12 cellular contexts compared by ENCODE assay signal in genomic region chr19:3194063-3194702, GRCh38. TPM values are rescaled to one million over a fixed set of nuclear protein-coding genes. Genes with fewer than 3 reads are reported as not detected.
A peak's percentile ranks its signal among the peaks of the same experiment; 100 is the strongest.
DNase-seq lines count a peak whose midpoint lies in the region; ATAC-seq and TF ChIP-seq lines count a peak whose summit lies in the region.
"Had no signal": no experiment of that assay in that cellular context is flagged by ENCODE, and none has a peak within 500 bp of the region (broad histone marks: within the 10 kb centered on the region; RNA-seq: fewer than 3 reads in every experiment).

No MANE protein-coding gene starts in this region.

- no peaks in the 10 kb centered on the region for H3K9me3 Mint-ChIP-seq in dendritic cell treated with granulocyte-macrophage colony-stimulating factor and Interleukin-4, amounts not matched to agents 40 ng/mL and 50 ng/mL, for 4 days

- no peak overlapping the region for H2AFZ ChIP-seq in PC-3 (ENCODE audit: low read length)

- H3K36me3 ChIP-seq in HEK293 (ENCODE audit: control insufficient read depth in 2 of 2, insufficient read depth in 1 of 2, low read length in 2 of 2) (peaks cover 0 to 57% of the 10 kb centered on the region in 2 experiments; a peak in 2 of 3 replicates), PC-3 (ENCODE audit: low read depth, low read length) (peaks cover 2% of the 10 kb centered on the region; the same call in 1 of the 2 replicates)

- no peak for ATAC-seq in PC-3

- intact Hi-C loops in PC-3 (cut with micrococcal nuclease), result no loop called here
- intact Hi-C loops in dendritic cell treated with granulocyte-macrophage colony-stimulating factor and Interleukin-4, amounts not matched to agents 40 ng/mL and 50 ng/mL, for 4 days (cut with micrococcal nuclease), result no loop called here

- H3K27ac Mint-ChIP-seq in dendritic cell treated with granulocyte-macrophage colony-stimulating factor and Interleukin-4, amounts not matched to agents 40 ng/mL and 50 ng/mL, for 4 days, result peak overlapping the region; percentile 63
- H3K27ac Mint-ChIP-seq: B cell had no signal

- peaks cover 87% of the 10 kb centered on the region for H3K36me3 Mint-ChIP-seq in dendritic cell treated with granulocyte-macrophage colony-stimulating factor and Interleukin-4, amounts not matched to agents 40 ng/mL and 50 ng/mL, for 4 days (ENCODE audit: low read depth)

- POLR2A ChIA-PET in HEK293 (lab: Yijun Ruan, JAX) (no interaction called here), PC-3 (lab: Charles Lee; ENCODE audit: unreplicated experiment) (no interaction called here)

- H3K9me3 ChIP-seq in HEK293 (ENCODE audit: control insufficient read depth, insufficient read depth, low read depth, low read length), result no peaks in the 10 kb centered on the region
- H3K9me3 ChIP-seq in PC-3 (ENCODE audit: low read length), result no peaks in the 10 kb centered on the region
- H3K9me3 ChIP-seq: Peyer's patch had no signal

- TSS peak; percentile 15 for BruUV-seq in PC-3 (replicated peaks; lab: Mats Ljungman, UMichigan)

- DNase-seq in PC-3 (no peak), caudate nucleus (lab: John Stamatoyannopoulos, UW) (no peak), T-helper 1 cell (no peak), T1000 (lab: John Stamatoyannopoulos, UW) (no peak)
- DNase-seq: EL, NCI-H187 treated with DMSO at 0.1 percent for 48 hours, NCI-H446, Peyer's patch, SHP77 had no signal

- CTCF ChIA-PET in HEK293 (lab: Yijun Ruan, JAX) (interaction anchor here (0.6 to 0.7 kb wide), 2 partner anchors 121 to 1434 kb away, joined by 3 read pairs; no protein-coding TSS in a partner anchor), PC-3 (lab: Charles Lee) (no interaction called here)

- peaks cover 40% of the 10 kb centered on the region for H3K4me1 Mint-ChIP-seq in dendritic cell treated with granulocyte-macrophage colony-stimulating factor and Interleukin-4, amounts not matched to agents 40 ng/mL and 50 ng/mL, for 4 days (ENCODE audit: low read depth)

- no peak overlapping the region for H3K27ac ChIP-seq in HEK293 (ENCODE audit: extremely low read depth, low read depth, low read length)
- no peak overlapping the region for H3K27ac ChIP-seq in PC-3 (ENCODE audit: low read length)
- no peak overlapping the region for H3K27ac ChIP-seq in caudate nucleus (ENCODE audit: low read depth, low read length)
- H3K27ac ChIP-seq: Peyer's patch had no signal

- no peaks in the 10 kb centered on the region for H3F3A ChIP-seq in PC-3 (ENCODE audit: low read length, unreplicated experiment)

- H3K9ac ChIP-seq in PC-3 (ENCODE audit: low read length), result no peak overlapping the region

- TF ChIP-seq CTCF in HEK293 (tag by site-specific recombination; IDR thresholded peaks at IDR 0.05) (no peak), PC-3 (conservative IDR thresholded peaks at IDR 0.05; ENCODE audit: low read depth, low read length) (no peak)

- H3K4me1 ChIP-seq in HEK293 (ENCODE audit: control insufficient read depth, insufficient read depth, low read length) (no peaks in the 10 kb centered on the region), PC-3 (ENCODE audit: insufficient read depth, low read length) (no peaks in the 10 kb centered on the region)

- peaks cover 43% of the 10 kb centered on the region for H3K79me2 ChIP-seq in PC-3 (ENCODE audit: low read length)

- H3K9me2 ChIP-seq in PC-3 (replicated peaks; ENCODE audit: low read length), result no peaks in the 10 kb centered on the region

- no peak overlapping the region for H3K4me2 ChIP-seq in PC-3 (ENCODE audit: low read length)

- no peaks in the 10 kb centered on the region for H3K27me3 Mint-ChIP-seq in dendritic cell treated with granulocyte-macrophage colony-stimulating factor and Interleukin-4, amounts not matched to agents 40 ng/mL and 50 ng/mL, for 4 days
- H3K27me3 Mint-ChIP-seq: B cell had no signal

- H3K27me3 ChIP-seq in PC-3 (ENCODE audit: low read length), result no peaks in the 10 kb centered on the region
- H3K27me3 ChIP-seq: Peyer's patch had no signal

- H3K4me3 Mint-ChIP-seq in dendritic cell treated with granulocyte-macrophage colony-stimulating factor and Interleukin-4, amounts not matched to agents 40 ng/mL and 50 ng/mL, for 4 days, result no peak overlapping the region
- H3K4me3 Mint-ChIP-seq: B cell had no signal

- H4K20me1 ChIP-seq in PC-3 (ENCODE audit: low read length), result 0 out of 2 replicates have a peak, but pooled peaks cover 4% of the 10 kb centered on the region

- no peak overlapping the region for H3K4me3 ChIP-seq in HEK293 (ENCODE audit: low read depth, low read length)
- H3K4me3 ChIP-seq in PC-3 (ENCODE audit: low read length), result no peak overlapping the region
- H3K4me3 ChIP-seq: Peyer's patch had no signal

TF ChIP-seq in HEK293, 187 proteins besides CTCF, POLR2A, EP300 and RAD21:
- peak; percentile 60 for TF ChIP-seq KLF1 (tag by site-specific recombination; IDR thresholded peaks at IDR 0.05)
- TF ChIP-seq ZNF274 (IDR thresholded peaks at IDR 0.05; ENCODE audit: low read length), result no peak
- TF ChIP-seq ZNF274 (tag by site-specific recombination; IDR thresholded peaks at IDR 0.05; ENCODE audit: borderline replicate concordance), result no peak

RNA-seq across cellular contexts. Expression of gene NCLN, which starts 8.5 kb away (rescaled TPM):
- 74.7 and 132 TPM in 2 replicates for total RNA-seq in PC-3 (2014; rRNA removed)

RNA-seq across cellular contexts. Expression of gene S1PR4, which starts 15.6 kb away (rescaled TPM):
- 0.26 and 1.3 TPM in 2 replicates for total RNA-seq in PC-3 (2014; rRNA removed)

RNA-seq across cellular contexts. Expression of gene CELF5, which starts 30.3 kb away (rescaled TPM):
- 0.44 and 0.75 TPM in 2 replicates for total RNA-seq in PC-3 (2014; rRNA removed)
- total RNA-seq: Peyer's patch had no signal

RNA-seq across cellular contexts. Expression of gene GNA15, which starts 58.4 kb away (rescaled TPM):
- total RNA-seq in PC-3 (2014; rRNA removed), result not detected in 2 replicates
